In genomic region chr4:141307241-141307689, GRCh38 we compare ENCODE assay signal across 8 cellular contexts.
DNase-seq lines count a peak whose midpoint lies in the region; ATAC-seq and TF ChIP-seq lines count a peak whose summit lies in the region.

No MANE protein-coding gene starts in this region.

- no peak for TF ChIP-seq POLR2A in suprapubic skin (IDR thresholded peaks at IDR 0.05)

- H3K27me3 ChIP-seq in PC-3 (ENCODE audit: low read length) = no peaks in the 10 kb centered on the region
- no peaks in the 10 kb centered on the region for H3K27me3 ChIP-seq in suprapubic skin

- no peaks in the 10 kb centered on the region for H3K36me3 Mint-ChIP-seq in activated T-cell treated with anti-CD3 and anti-CD28 coated beads, Interleukin-2, amount 50 U/mL, for 72 hours (ENCODE audit: insufficient read depth in 2 of 2)

- intact Hi-C loops in PC-3 (cut with micrococcal nuclease) = loop anchor here (2.0 to 5.0 kb wide), 4 partner anchors 22 to 1540 kb away; partner anchors contain the start of gene INPP4B

- WGBS in suprapubic skin = 25% methylated on average over 5 of the region's 5 CpGs

- no peaks in the 10 kb centered on the region for H4K20me1 ChIP-seq in PC-3 (ENCODE audit: low read length)

- H3K79me2 ChIP-seq in PC-3 (ENCODE audit: low read length) = no peaks in the 10 kb centered on the region

- H3K9ac ChIP-seq in PC-3 (ENCODE audit: low read length) = no peak overlapping the region

- CTCF ChIA-PET in PC-3 (lab: Charles Lee) = interaction anchor here (0.6 to 0.7 kb wide), 2 partner anchors 33 to 39 kb away, joined by 3 to 4 read pairs; no protein-coding TSS in a partner anchor

- no peak overlapping the region for H3K27ac Mint-ChIP-seq in activated T-cell treated with anti-CD3 and anti-CD28 coated beads, Interleukin-2, amount 50 U/mL, for 72 hours

- H3K27ac ChIP-seq in PC-3 (ENCODE audit: low read length) = no peak overlapping the region
- H3K27ac ChIP-seq in suprapubic skin = no peak overlapping the region

- no peak overlapping the region for H3K4me3 ChIP-seq in PC-3 (ENCODE audit: low read length)
- H3K4me3 ChIP-seq in fibroblast of the aortic adventitia (ENCODE audit: low read depth, low read length) = no peak overlapping the region
- no peak overlapping the region for H3K4me3 ChIP-seq in suprapubic skin

- no peak overlapping the region for H3K4me3 Mint-ChIP-seq in activated T-cell treated with anti-CD3 and anti-CD28 coated beads, Interleukin-2, amount 50 U/mL, for 72 hours

- H3K4me2 ChIP-seq in PC-3 (ENCODE audit: low read length) = no peak overlapping the region

- DNase-seq in DMS53 (lab: John Stamatoyannopoulos, UW) (peak; percentile 78), HS-27A (ENCODE audit: low read depth) (peak; percentile 45), PC-3 (peak; percentile 77), fibroblast of the aortic adventitia (ENCODE audit: low read depth) (peak; percentile 71), nucleus accumbens (lab: John Stamatoyannopoulos, UW) (peak in 36 of 56 donors; percentile 1 to 60 (median 14)), suprapubic skin (ENCODE audit: low spot score in 2 of 2) (peak in 1 of 2 donors; percentile 60)
- peak; percentile 73 to 77 for DNase-seq in activated T-cell treated with anti-CD3 and anti-CD28 coated beads, Interleukin-2, amount 50 U/mL, for 72 hours

- TF ChIP-seq EP300 in suprapubic skin (IDR thresholded peaks at IDR 0.05) = no peak

- ATAC-seq in GM21423 (IDR thresholded peaks at IDR 0.05; ENCODE audit: unreplicated experiment) = peak; percentile 99
- peak; percentile 98 for ATAC-seq in PC-3
- peak; percentile 99 for ATAC-seq in activated T-cell treated with anti-CD3 and anti-CD28 coated beads, Interleukin-2, amount 50 U/mL, for 72 hours (replicated peaks in 1 of 2)

- no peaks in the 10 kb centered on the region for H3K9me3 ChIP-seq in PC-3 (ENCODE audit: low read length)
- no peaks in the 10 kb centered on the region for H3K9me3 ChIP-seq in suprapubic skin

- no peaks in the 10 kb centered on the region for H3K9me3 Mint-ChIP-seq in activated T-cell treated with anti-CD3 and anti-CD28 coated beads, Interleukin-2, amount 50 U/mL, for 72 hours

- H3K4me1 Mint-ChIP-seq in activated T-cell treated with anti-CD3 and anti-CD28 coated beads, Interleukin-2, amount 50 U/mL, for 72 hours (ENCODE audit: low read depth) = no peaks in the 10 kb centered on the region

- no TSS peak for BruUV-seq in PC-3 (replicated peaks; lab: Mats Ljungman, UMichigan)

- POLR2A ChIA-PET in PC-3 (lab: Charles Lee; ENCODE audit: unreplicated experiment) = no interaction called here

- 0 out of 2 replicates have a peak overlapping the region, but pooled peaks have one; percentile 33 for H2AFZ ChIP-seq in PC-3 (ENCODE audit: low read length)

- H3K36me3 ChIP-seq in PC-3 (ENCODE audit: low read depth, low read length) (no peaks in the 10 kb centered on the region), suprapubic skin (no peaks in the 10 kb centered on the region)

- no peaks in the 10 kb centered on the region for H3K9me2 ChIP-seq in PC-3 (replicated peaks; ENCODE audit: low read length)

- H3K4me1 ChIP-seq in PC-3 (ENCODE audit: insufficient read depth, low read length) (peaks cover 4% of the 10 kb centered on the region; the same call in 1 of the 2 replicates), suprapubic skin (no peaks in the 10 kb centered on the region)

- TF ChIP-seq CTCF in PC-3 (conservative IDR thresholded peaks at IDR 0.05; ENCODE audit: low read depth, low read length) (peak; percentile 75), fibroblast of the aortic adventitia (IDR thresholded peaks at IDR 0.05; ENCODE audit: insufficient read depth, low read length) (peak; percentile 90), suprapubic skin (IDR thresholded peaks at IDR 0.05) (peak; percentile 46 to 68)

- no peaks in the 10 kb centered on the region for H3K27me3 Mint-ChIP-seq in activated T-cell treated with anti-CD3 and anti-CD28 coated beads, Interleukin-2, amount 50 U/mL, for 72 hours (ENCODE audit: low read depth)

- no peaks in the 10 kb centered on the region for H3F3A ChIP-seq in PC-3 (ENCODE audit: low read length, unreplicated experiment)
